13 cellular contexts compared by ENCODE assay signal in genomic region chr10:63697956-63698814, GRCh38.
DNase-seq lines count a peak whose midpoint lies in the region; ATAC-seq and TF ChIP-seq lines count a peak whose summit lies in the region.
"Had no signal": no experiment of that assay in that cellular context is flagged by ENCODE, and none has a peak within 500 bp of the region (broad histone marks: within the 10 kb centered on the region; RNA-seq: fewer than 3 reads in every experiment).

No MANE protein-coding gene starts in this region.

- H3F3A ChIP-seq in DOHH2 (ENCODE audit: control insufficient read depth, insufficient read depth): no peaks in the 10 kb centered on the region

- H3K36me3 ChIP-seq in DOHH2 (ENCODE audit: control insufficient read depth, low read length): no peaks in the 10 kb centered on the region

- no peaks in the 10 kb centered on the region for H3K9me3 ChIP-seq in DOHH2 (ENCODE audit: control insufficient read depth, insufficient read depth, low read length)

- peak overlapping the region; percentile 41 for H3K4me2 ChIP-seq in DOHH2 (ENCODE audit: low read length)

- no peaks in the 10 kb centered on the region for H3K79me2 ChIP-seq in DOHH2 (ENCODE audit: control insufficient read depth, low read length)

- H3K9me2 ChIP-seq in DOHH2 (replicated peaks; ENCODE audit: control insufficient read depth, low read length): no peaks in the 10 kb centered on the region

- peaks cover 46% of the 10 kb centered on the region for H3K4me1 Mint-ChIP-seq in brain
- peaks cover 21% of the 10 kb centered on the region for H3K4me1 Mint-ChIP-seq in activated T-cell treated with anti-CD3 and anti-CD28 coated beads, Interleukin-2, amount 50 U/mL, for 24 hours (ENCODE audit: low read depth)

- H3K4me3 Mint-ChIP-seq in brain: no peak overlapping the region
- H3K4me3 Mint-ChIP-seq in activated T-cell treated with anti-CD3 and anti-CD28 coated beads, Interleukin-2, amount 50 U/mL, for 24 hours: no peak overlapping the region

- no peaks in the 10 kb centered on the region for H3K27me3 ChIP-seq in DOHH2 (ENCODE audit: control insufficient read depth, low read length)

- H3K4me1 ChIP-seq in DOHH2 (ENCODE audit: control insufficient read depth, low read length): peaks cover 48% of the 10 kb centered on the region

- ATAC-seq in GM21367 (IDR thresholded peaks at IDR 0.05; ENCODE audit: unreplicated experiment) (peak; percentile 63), HG03378 (IDR thresholded peaks at IDR 0.05; ENCODE audit: unreplicated experiment) (peak; percentile 76)

- DNase-seq in NCI-H2171 treated with DMSO at 0.1 percent for 48 hours (lab: John Stamatoyannopoulos, UW) (no peak), NCI-H774 (lab: John Stamatoyannopoulos, UW) (no peak), DMS 273 (lab: John Stamatoyannopoulos, UW; ENCODE audit: unreplicated experiment) (no peak)
- DNase-seq in activated T-cell treated with anti-CD3 and anti-CD28 coated beads, Interleukin-2, amount 50 U/mL, for 24 hours: no peak
- DNase-seq: activated CD8-positive, alpha-beta memory T cell treated with anti-CD3 and anti-CD28 coated beads, Interleukin-2, amount 50 U/mL, for 4 hours; cerebellar nuclear complex; NCI-H446 treated with DMSO at 0.1 percent for 48 hours; substantia nigra; T-helper 1 cell had no signal

- H3K27ac Mint-ChIP-seq in brain: peak overlapping the region in 3 of 5 experiments; percentile 16 to 92 (median 44)
- H3K27ac Mint-ChIP-seq in activated T-cell treated with anti-CD3 and anti-CD28 coated beads, Interleukin-2, amount 50 U/mL, for 24 hours: no peak overlapping the region

- H3K27ac ChIP-seq in DOHH2 (ENCODE audit: low read depth, low read length): no peak overlapping the region

- peaks cover 0 to 6% (median 2%) of the 10 kb centered on the region in 5 experiments for H3K9me3 Mint-ChIP-seq in brain
- peaks cover 2% of the 10 kb centered on the region for H3K9me3 Mint-ChIP-seq in activated T-cell treated with anti-CD3 and anti-CD28 coated beads, Interleukin-2, amount 50 U/mL, for 24 hours

- no peak for TF ChIP-seq CTCF in DOHH2 (IDR thresholded peaks at IDR 0.05; ENCODE audit: low read depth, low read length, poor library complexity, severe bottlenecking)
- TF ChIP-seq CTCF in brain (conservative IDR thresholded peaks at IDR 0.05): no peak

- H3K27me3 Mint-ChIP-seq in brain: no peaks in the 10 kb centered on the region
- H3K27me3 Mint-ChIP-seq in activated T-cell treated with anti-CD3 and anti-CD28 coated beads, Interleukin-2, amount 50 U/mL, for 24 hours: no peaks in the 10 kb centered on the region

- no peaks in the 10 kb centered on the region for H3K36me3 Mint-ChIP-seq in brain
- H3K36me3 Mint-ChIP-seq in activated T-cell treated with anti-CD3 and anti-CD28 coated beads, Interleukin-2, amount 50 U/mL, for 24 hours (ENCODE audit: low read depth): no peaks in the 10 kb centered on the region

- H3K4me3 ChIP-seq in DOHH2 (ENCODE audit: low read length): peak overlapping the region; percentile 5; the same call in 1 of the 2 replicates

- H4K20me1 ChIP-seq in DOHH2 (ENCODE audit: control insufficient read depth, insufficient read depth, low read depth, low read length): no peaks in the 10 kb centered on the region
